1 cellular context compared by ENCODE assay signal in the genomic region with DNA sequence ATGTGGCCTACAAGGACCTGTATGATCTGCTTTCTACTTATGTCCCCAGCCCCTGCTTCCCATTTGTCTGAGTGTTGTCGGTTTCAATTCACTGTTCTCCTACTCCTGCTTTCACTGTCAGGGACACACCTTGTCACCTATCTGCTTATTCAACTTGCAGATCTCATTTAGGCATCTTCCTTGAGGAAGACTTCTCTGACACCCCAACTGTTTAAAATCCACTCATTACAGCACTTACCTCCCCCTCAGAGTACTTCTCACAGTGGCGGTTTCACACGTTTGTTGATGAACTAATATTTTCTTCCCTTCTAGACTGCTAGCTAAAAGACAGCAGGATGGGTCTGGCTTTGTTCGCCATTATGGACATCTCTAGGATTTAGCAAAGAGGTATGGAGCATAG.
A peak's percentile ranks its signal among the peaks of the same experiment; 100 is the strongest.
TF ChIP-seq lines count a peak whose summit lies in the region.

No MANE protein-coding gene starts in this region.

TF ChIP-seq in GM12878, 131 proteins besides CTCF, POLR2A, EP300 and RAD21 (continued from another document):
- TF ChIP-seq, protein P1, sequence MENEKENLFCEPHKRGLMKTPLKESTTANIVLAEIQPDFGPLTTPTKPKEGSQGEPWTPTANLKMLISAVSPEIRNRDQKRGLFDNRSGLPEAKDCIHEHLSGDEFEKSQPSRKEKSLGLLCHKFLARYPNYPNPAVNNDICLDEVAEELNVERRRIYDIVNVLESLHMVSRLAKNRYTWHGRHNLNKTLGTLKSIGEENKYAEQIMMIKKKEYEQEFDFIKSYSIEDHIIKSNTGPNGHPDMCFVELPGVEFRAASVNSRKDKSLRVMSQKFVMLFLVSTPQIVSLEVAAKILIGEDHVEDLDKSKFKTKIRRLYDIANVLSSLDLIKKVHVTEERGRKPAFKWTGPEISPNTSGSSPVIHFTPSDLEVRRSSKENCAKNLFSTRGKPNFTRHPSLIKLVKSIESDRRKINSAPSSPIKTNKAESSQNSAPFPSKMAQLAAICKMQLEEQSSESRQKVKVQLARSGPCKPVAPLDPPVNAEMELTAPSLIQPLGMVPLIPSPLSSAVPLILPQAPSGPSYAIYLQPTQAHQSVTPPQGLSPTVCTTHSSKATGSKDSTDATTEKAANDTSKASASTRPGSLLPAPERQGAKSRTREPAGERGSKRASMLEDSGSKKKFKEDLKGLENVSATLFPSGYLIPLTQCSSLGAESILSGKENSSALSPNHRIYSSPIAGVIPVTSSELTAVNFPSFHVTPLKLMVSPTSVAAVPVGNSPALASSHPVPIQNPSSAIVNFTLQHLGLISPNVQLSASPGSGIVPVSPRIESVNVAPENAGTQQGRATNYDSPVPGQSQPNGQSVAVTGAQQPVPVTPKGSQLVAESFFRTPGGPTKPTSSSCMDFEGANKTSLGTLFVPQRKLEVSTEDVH (IDR thresholded peaks at IDR 0.05; ENCODE audit: low read depth, partially characterized antibody) = no peak
- TF ChIP-seq ZNF274 (IDR thresholded peaks at IDR 0.05; ENCODE audit: insufficient read depth, insufficient read length) (no peak), GATAD2B (conservative IDR thresholded peaks at IDR 0.05; ENCODE audit: low read depth) (no peak), ZNF217 (IDR thresholded peaks at IDR 0.05) (0 out of 2 replicates have a peak, but pooled peaks have one; percentile 40), FOXK2 (IDR thresholded peaks at IDR 0.05) (no peak), BCL11A (IDR thresholded peaks at IDR 0.05; ENCODE audit: low read depth, low read length) (0 out of 2 replicates have a peak, but pooled peaks have one; percentile 21), ESRRA (IDR thresholded peaks at IDR 0.05; ENCODE audit: low read length) (no peak), CBX3 (IDR thresholded peaks at IDR 0.05; ENCODE audit: borderline replicate concordance, low read depth) (no peak), MEF2B (IDR thresholded peaks at IDR 0.05; ENCODE audit: partially characterized antibody, poor library complexity, severe bottlenecking) (peak; percentile 46), MYB (IDR thresholded peaks at IDR 0.05; ENCODE audit: borderline replicate concordance, low read depth, low read length) (no peak), PAX8 (IDR thresholded peaks at IDR 0.05) (no peak), MTA2 (IDR thresholded peaks at IDR 0.05; ENCODE audit: low read depth) (peak; percentile 80), SMC3 (IDR thresholded peaks at IDR 0.05; ENCODE audit: borderline replicate concordance, low read length) (no peak), RUNX3 (IDR thresholded peaks at IDR 0.05; ENCODE audit: low read length) (no peak), NR2C2 (IDR thresholded peaks at IDR 0.05; ENCODE audit: borderline replicate concordance, control insufficient read depth, insufficient read length, low read depth) (no peak), SIN3A (IDR thresholded peaks at IDR 0.05; ENCODE audit: low read depth, low read length) (no peak), CHD1 (IDR thresholded peaks at IDR 0.05; ENCODE audit: low read depth, low read length) (no peak), POLR2AphosphoS2 (IDR thresholded peaks at IDR 0.05; ENCODE audit: low read depth, low read length) (no peak), IKZF2 (IDR thresholded peaks at IDR 0.05) (peak; percentile 78 to 82), ASH2L (IDR thresholded peaks at IDR 0.05; ENCODE audit: borderline replicate concordance, low read depth) (no peak), IKZF1 (conservative IDR thresholded peaks at IDR 0.05) (peak; percentile 66), ATF7 (IDR thresholded peaks at IDR 0.05; ENCODE audit: low read depth) (0 out of 2 replicates have a peak, but pooled peaks have one; percentile 37), ZBED1 (IDR thresholded peaks at IDR 0.05; ENCODE audit: borderline replicate concordance) (no peak), RCOR1 (conservative IDR thresholded peaks at IDR 0.05; ENCODE audit: low read depth, low read length) (no peak), DPF2 (IDR thresholded peaks at IDR 0.05) (peak; percentile 65; the same call in 1 of the 2 replicates), NR2C1 (IDR thresholded peaks at IDR 0.05) (no peak)
- TF ChIP-seq, protein P2, sequence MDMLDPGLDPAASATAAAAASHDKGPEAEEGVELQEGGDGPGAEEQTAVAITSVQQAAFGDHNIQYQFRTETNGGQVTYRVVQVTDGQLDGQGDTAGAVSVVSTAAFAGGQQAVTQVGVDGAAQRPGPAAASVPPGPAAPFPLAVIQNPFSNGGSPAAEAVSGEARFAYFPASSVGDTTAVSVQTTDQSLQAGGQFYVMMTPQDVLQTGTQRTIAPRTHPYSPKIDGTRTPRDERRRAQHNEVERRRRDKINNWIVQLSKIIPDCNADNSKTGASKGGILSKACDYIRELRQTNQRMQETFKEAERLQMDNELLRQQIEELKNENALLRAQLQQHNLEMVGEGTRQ (IDR thresholded peaks at IDR 0.05; ENCODE audit: borderline replicate concordance, low read depth, low read length) = no peak
- TF ChIP-seq, protein P3, sequence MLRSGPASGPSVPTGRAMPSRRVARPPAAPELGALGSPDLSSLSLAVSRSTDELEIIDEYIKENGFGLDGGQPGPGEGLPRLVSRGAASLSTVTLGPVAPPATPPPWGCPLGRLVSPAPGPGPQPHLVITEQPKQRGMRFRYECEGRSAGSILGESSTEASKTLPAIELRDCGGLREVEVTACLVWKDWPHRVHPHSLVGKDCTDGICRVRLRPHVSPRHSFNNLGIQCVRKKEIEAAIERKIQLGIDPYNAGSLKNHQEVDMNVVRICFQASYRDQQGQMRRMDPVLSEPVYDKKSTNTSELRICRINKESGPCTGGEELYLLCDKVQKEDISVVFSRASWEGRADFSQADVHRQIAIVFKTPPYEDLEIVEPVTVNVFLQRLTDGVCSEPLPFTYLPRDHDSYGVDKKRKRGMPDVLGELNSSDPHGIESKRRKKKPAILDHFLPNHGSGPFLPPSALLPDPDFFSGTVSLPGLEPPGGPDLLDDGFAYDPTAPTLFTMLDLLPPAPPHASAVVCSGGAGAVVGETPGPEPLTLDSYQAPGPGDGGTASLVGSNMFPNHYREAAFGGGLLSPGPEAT (IDR thresholded peaks at IDR 0.05; ENCODE audit: low read depth) = peak; percentile 62; the same call in 1 of the 2 replicates
- TF ChIP-seq, protein P4, sequence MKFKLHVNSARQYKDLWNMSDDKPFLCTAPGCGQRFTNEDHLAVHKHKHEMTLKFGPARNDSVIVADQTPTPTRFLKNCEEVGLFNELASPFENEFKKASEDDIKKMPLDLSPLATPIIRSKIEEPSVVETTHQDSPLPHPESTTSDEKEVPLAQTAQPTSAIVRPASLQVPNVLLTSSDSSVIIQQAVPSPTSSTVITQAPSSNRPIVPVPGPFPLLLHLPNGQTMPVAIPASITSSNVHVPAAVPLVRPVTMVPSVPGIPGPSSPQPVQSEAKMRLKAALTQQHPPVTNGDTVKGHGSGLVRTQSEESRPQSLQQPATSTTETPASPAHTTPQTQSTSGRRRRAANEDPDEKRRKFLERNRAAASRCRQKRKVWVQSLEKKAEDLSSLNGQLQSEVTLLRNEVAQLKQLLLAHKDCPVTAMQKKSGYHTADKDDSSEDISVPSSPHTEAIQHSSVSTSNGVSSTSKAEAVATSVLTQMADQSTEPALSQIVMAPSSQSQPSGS (IDR thresholded peaks at IDR 0.05; ENCODE audit: low read length) = no peak
